ENCODE assay signal across 8 cellular contexts in genomic region chr12:7188557-7189397, GRCh38.
DNase-seq lines count a peak whose midpoint lies in the region; ATAC-seq and TF ChIP-seq lines count a peak whose summit lies in the region.

No MANE protein-coding gene starts in this region.

- H3K27ac ChIP-seq in BLaER1, result peak overlapping the region; percentile 86

- peak overlapping the region; percentile 91 for H3K9ac ChIP-seq in BLaER1

- H3K9me3 ChIP-seq in BLaER1, result no peaks in the 10 kb centered on the region

- peaks cover 28% of the 10 kb centered on the region for H3K36me3 ChIP-seq in BLaER1

- peaks cover 40% of the 10 kb centered on the region for H3K4me1 ChIP-seq in BLaER1

- peak overlapping the region; percentile 93 for H3K4me3 ChIP-seq in BLaER1
- peak overlapping the region; percentile 88 for H3K4me3 ChIP-seq in epithelial cell of esophagus (ENCODE audit: low read length)

- ATAC-seq in GM19328 (IDR thresholded peaks at IDR 0.05; ENCODE audit: unreplicated experiment), result peak; percentile 24
- peak; percentile 14 for ATAC-seq in HG03571 (IDR thresholded peaks at IDR 0.05; ENCODE audit: unreplicated experiment)

- DNase-seq in NOMO-1 (lab: John Stamatoyannopoulos, UW; ENCODE audit: unreplicated experiment in 2 of 2) (peak; percentile 57 to 58), activated T-cell treated with anti-CD3 and anti-CD28 coated beads for 1 hour (ENCODE audit: low read depth) (peak; percentile 50), epithelial cell of esophagus (ENCODE audit: low read depth) (peak; percentile 82), middle frontal gyrus (ENCODE audit: extremely low spot score, low spot score) (peak; percentile 47)
- peak; percentile 34 to 51 for DNase-seq in stimulated activated CD8-positive, alpha-beta memory T cell treated with anti-CD3 and anti-CD28 coated beads, Interleukin-15, amount 100 ng/mL, for 48 hours (ENCODE audit: low read depth in 2 of 2)

- peaks cover 7% of the 10 kb centered on the region; the same call in 1 of the 2 replicates for H4K20me1 ChIP-seq in BLaER1

- no peaks in the 10 kb centered on the region for H3K27me3 ChIP-seq in BLaER1

- H3K4me2 ChIP-seq in BLaER1, result peak overlapping the region; percentile 97

- TF ChIP-seq CTCF in epithelial cell of esophagus (IDR thresholded peaks at IDR 0.05; ENCODE audit: insufficient read depth, low read depth, low read length, missing control alignments), result peak; percentile 75

Comparison
In these comparisons a context has a peak if more than half of its experiments do, and no peak if none do; other contexts are left out.
1. Peak in every context shown above with its lines: DNase-seq, ATAC-seq, H3K4me3 ChIP-seq and H3K27ac ChIP-seq.